1 cellular context compared by ENCODE assay signal in the genomic region with DNA sequence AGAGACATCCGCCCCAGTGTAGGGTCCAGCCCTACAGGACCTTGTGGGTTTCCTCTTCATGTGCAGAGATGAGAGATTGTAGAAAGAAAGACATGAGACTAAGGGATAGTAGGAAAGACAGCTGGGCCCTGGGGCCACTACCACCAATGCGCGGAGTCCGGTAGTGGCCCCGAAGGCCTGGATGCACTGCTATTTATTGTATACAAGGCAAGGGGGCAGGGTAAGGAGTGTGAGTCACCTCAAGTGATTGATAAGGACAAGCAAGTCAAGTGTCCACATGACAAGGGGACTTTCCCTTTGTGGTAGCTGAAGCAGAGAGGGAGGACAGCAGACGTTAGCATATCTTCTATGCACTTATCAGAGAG.
TF ChIP-seq lines count a peak whose summit lies in the region.

No MANE protein-coding gene starts in this region.

TF ChIP-seq in GM12878, 131 proteins besides CTCF, POLR2A, EP300 and RAD21:
- TF ChIP-seq BRCA1 (IDR thresholded peaks at IDR 0.05; ENCODE audit: low read depth, low read length) (no peak), STAT1 (conservative IDR thresholded peaks at IDR 0.05) (no peak), CHD4 (IDR thresholded peaks at IDR 0.05) (no peak), MYB (IDR thresholded peaks at IDR 0.05; ENCODE audit: borderline replicate concordance, low read depth, low read length) (no peak), MEF2A (IDR thresholded peaks at IDR 0.05; ENCODE audit: insufficient read depth, low read depth, low read length) (no peak), JUND (IDR thresholded peaks at IDR 0.05; ENCODE audit: low read depth, low read length) (no peak), NR2C2 (IDR thresholded peaks at IDR 0.05; ENCODE audit: borderline replicate concordance, control insufficient read depth, insufficient read length, low read depth) (no peak), TAF1 (IDR thresholded peaks at IDR 0.05; ENCODE audit: borderline replicate concordance, low read depth, low read length) (no peak), RCOR1 (conservative IDR thresholded peaks at IDR 0.05; ENCODE audit: low read depth, low read length) (no peak), CBX3 (IDR thresholded peaks at IDR 0.05; ENCODE audit: borderline replicate concordance, low read depth) (no peak), NBN (IDR thresholded peaks at IDR 0.05) (no peak), RUNX3 (IDR thresholded peaks at IDR 0.05; ENCODE audit: low read length) (peak; percentile 68), CREM (IDR thresholded peaks at IDR 0.05; ENCODE audit: low read depth) (no peak), MTA3 (IDR thresholded peaks at IDR 0.05; ENCODE audit: borderline replicate concordance, low read length) (no peak)
- TF ChIP-seq, protein P1, sequence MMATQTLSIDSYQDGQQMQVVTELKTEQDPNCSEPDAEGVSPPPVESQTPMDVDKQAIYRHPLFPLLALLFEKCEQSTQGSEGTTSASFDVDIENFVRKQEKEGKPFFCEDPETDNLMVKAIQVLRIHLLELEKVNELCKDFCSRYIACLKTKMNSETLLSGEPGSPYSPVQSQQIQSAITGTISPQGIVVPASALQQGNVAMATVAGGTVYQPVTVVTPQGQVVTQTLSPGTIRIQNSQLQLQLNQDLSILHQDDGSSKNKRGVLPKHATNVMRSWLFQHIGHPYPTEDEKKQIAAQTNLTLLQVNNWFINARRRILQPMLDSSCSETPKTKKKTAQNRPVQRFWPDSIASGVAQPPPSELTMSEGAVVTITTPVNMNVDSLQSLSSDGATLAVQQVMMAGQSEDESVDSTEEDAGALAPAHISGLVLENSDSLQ (IDR thresholded peaks at IDR 0.05): peak; percentile 49; the same call in 1 of the 2 replicates
- TF ChIP-seq, protein P2, sequence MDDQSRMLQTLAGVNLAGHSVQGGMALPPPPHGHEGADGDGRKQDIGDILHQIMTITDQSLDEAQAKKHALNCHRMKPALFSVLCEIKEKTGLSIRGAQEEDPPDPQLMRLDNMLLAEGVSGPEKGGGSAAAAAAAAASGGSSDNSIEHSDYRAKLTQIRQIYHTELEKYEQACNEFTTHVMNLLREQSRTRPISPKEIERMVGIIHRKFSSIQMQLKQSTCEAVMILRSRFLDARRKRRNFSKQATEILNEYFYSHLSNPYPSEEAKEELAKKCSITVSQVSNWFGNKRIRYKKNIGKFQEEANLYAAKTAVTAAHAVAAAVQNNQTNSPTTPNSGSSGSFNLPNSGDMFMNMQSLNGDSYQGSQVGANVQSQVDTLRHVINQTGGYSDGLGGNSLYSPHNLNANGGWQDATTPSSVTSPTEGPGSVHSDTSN (IDR thresholded peaks at IDR 0.05; ENCODE audit: insufficient replicate concordance, low read depth, low read length): peak; percentile 24
- TF ChIP-seq, protein P3, sequence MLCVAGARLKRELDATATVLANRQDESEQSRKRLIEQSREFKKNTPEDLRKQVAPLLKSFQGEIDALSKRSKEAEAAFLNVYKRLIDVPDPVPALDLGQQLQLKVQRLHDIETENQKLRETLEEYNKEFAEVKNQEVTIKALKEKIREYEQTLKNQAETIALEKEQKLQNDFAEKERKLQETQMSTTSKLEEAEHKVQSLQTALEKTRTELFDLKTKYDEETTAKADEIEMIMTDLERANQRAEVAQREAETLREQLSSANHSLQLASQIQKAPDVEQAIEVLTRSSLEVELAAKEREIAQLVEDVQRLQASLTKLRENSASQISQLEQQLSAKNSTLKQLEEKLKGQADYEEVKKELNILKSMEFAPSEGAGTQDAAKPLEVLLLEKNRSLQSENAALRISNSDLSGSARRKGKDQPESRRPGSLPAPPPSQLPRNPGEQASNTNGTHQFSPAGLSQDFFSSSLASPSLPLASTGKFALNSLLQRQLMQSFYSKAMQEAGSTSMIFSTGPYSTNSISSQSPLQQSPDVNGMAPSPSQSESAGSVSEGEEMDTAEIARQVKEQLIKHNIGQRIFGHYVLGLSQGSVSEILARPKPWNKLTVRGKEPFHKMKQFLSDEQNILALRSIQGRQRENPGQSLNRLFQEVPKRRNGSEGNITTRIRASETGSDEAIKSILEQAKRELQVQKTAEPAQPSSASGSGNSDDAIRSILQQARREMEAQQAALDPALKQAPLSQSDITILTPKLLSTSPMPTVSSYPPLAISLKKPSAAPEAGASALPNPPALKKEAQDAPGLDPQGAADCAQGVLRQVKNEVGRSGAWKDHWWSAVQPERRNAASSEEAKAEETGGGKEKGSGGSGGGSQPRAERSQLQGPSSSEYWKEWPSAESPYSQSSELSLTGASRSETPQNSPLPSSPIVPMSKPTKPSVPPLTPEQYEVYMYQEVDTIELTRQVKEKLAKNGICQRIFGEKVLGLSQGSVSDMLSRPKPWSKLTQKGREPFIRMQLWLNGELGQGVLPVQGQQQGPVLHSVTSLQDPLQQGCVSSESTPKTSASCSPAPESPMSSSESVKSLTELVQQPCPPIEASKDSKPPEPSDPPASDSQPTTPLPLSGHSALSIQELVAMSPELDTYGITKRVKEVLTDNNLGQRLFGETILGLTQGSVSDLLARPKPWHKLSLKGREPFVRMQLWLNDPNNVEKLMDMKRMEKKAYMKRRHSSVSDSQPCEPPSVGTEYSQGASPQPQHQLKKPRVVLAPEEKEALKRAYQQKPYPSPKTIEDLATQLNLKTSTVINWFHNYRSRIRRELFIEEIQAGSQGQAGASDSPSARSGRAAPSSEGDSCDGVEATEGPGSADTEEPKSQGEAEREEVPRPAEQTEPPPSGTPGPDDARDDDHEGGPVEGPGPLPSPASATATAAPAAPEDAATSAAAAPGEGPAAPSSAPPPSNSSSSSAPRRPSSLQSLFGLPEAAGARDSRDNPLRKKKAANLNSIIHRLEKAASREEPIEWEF (IDR thresholded peaks at IDR 0.05; ENCODE audit: insufficient replicate concordance, low read depth, low read length): no peak
- TF ChIP-seq, protein P4, sequence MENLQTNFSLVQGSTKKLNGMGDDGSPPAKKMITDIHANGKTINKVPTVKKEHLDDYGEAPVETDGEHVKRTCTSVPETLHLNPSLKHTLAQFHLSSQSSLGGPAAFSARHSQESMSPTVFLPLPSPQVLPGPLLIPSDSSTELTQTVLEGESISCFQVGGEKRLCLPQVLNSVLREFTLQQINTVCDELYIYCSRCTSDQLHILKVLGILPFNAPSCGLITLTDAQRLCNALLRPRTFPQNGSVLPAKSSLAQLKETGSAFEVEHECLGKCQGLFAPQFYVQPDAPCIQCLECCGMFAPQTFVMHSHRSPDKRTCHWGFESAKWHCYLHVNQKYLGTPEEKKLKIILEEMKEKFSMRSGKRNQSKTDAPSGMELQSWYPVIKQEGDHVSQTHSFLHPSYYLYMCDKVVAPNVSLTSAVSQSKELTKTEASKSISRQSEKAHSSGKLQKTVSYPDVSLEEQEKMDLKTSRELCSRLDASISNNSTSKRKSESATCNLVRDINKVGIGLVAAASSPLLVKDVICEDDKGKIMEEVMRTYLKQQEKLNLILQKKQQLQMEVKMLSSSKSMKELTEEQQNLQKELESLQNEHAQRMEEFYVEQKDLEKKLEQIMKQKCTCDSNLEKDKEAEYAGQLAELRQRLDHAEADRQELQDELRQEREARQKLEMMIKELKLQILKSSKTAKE (IDR thresholded peaks at IDR 0.05; ENCODE audit: low read depth, poor library complexity, severe bottlenecking): no peak
